ENCODE assay signal across 1 cellular context in genomic region chr1:107936498-107937481, GRCh38.
A peak's percentile ranks its signal among the peaks of the same experiment; 100 is the strongest.
TF ChIP-seq lines count a peak whose summit lies in the region.

No MANE protein-coding gene starts in this region.

TF ChIP-seq in K562, 482 proteins besides CTCF, POLR2A, EP300 and RAD21 (continued from another document):
- TF ChIP-seq RNF2 (IDR thresholded peaks at IDR 0.05) = no peak
- TF ChIP-seq EP400 (IDR thresholded peaks at IDR 0.05) = no peak
- TF ChIP-seq MAFG (tag; conservative IDR thresholded peaks at IDR 0.05) = no peak
- TF ChIP-seq ZBTB11 (CRISPR knock-in tag; IDR thresholded peaks at IDR 0.05) = peak in 1 of 3 experiments; percentile 61; a peak in 1 of 6 replicates
- TF ChIP-seq ETS1 (conservative IDR thresholded peaks at IDR 0.05; ENCODE audit: control insufficient read depth, low read depth, low read length) = no peak
- no peak for TF ChIP-seq ZBTB5 (IDR thresholded peaks at IDR 0.05)
- no peak for TF ChIP-seq JUND (IDR thresholded peaks at IDR 0.05; ENCODE audit: borderline replicate concordance, low read depth, low read length)
- no peak for TF ChIP-seq JUND (tag; IDR thresholded peaks at IDR 0.05; ENCODE audit: borderline replicate concordance, low read depth, low read length)
- no peak for TF ChIP-seq GTF2F1 (IDR thresholded peaks at IDR 0.05; ENCODE audit: low read depth, low read length)
- no peak for TF ChIP-seq RREB1 (CRISPR knock-in tag; IDR thresholded peaks at IDR 0.05)
- TF ChIP-seq FOSL1 (tag; conservative IDR thresholded peaks at IDR 0.05) = peak; percentile 79
- no peak for TF ChIP-seq ZNF778 (CRISPR knock-in tag; IDR thresholded peaks at IDR 0.05)
- no peak for TF ChIP-seq MGA (IDR thresholded peaks at IDR 0.05)
- TF ChIP-seq ZNF584 (CRISPR knock-in tag; IDR thresholded peaks at IDR 0.05; ENCODE audit: low read depth) = no peak
- TF ChIP-seq TAF1 (IDR thresholded peaks at IDR 0.05; ENCODE audit: control insufficient read depth, extremely low read depth, insufficient read depth, low read length, severe bottlenecking) = no peak
TF ChIP-seq in K562: peak in this region for 2.
